1 cellular context compared by ENCODE assay signal in genomic region chr13:32430018-32430747, GRCh38.
TF ChIP-seq lines count a peak whose summit lies in the region.

No MANE protein-coding gene starts in this region.

TF ChIP-seq in HepG2, 621 proteins besides CTCF, POLR2A, EP300 and RAD21 (continued from another document):
- TF ChIP-seq, protein P1, sequence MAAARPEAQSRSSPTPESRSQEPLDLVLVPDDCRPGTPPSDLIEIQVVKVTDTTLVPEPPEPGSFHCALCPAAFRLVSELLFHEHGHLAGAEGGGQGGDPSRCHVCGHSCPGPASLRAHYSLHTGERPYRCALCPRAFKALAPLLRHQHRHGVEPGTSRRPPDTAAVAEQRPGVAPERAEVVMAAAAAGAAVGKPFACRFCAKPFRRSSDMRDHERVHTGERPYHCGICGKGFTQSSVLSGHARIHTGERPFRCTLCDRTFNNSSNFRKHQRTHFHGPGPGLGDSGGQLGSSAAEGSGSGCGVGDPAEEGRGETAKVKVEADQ (CRISPR knock-in tag; IDR thresholded peaks at IDR 0.05; ENCODE audit: borderline replicate concordance), result no peak
- TF ChIP-seq ZNF841 (CRISPR knock-in tag; IDR thresholded peaks at IDR 0.05; ENCODE audit: borderline replicate concordance), result no peak
- no peak for TF ChIP-seq RBM22 (optimal IDR thresholded peaks at IDR 0.05; ENCODE audit: low read length)
- no peak for TF ChIP-seq ZSCAN9 (CRISPR knock-in tag; IDR thresholded peaks at IDR 0.05; ENCODE audit: borderline replicate concordance)
- TF ChIP-seq ELF4 (CRISPR knock-in tag; IDR thresholded peaks at IDR 0.05; ENCODE audit: borderline replicate concordance), result no peak
- no peak for TF ChIP-seq TCF12 (IDR thresholded peaks at IDR 0.05)
- TF ChIP-seq TCF12 (CRISPR knock-in tag; IDR thresholded peaks at IDR 0.05), result no peak
- no peak for TF ChIP-seq PHF20 (CRISPR knock-in tag; IDR thresholded peaks at IDR 0.05)
- TF ChIP-seq PCBP1 (IDR thresholded peaks at IDR 0.05; ENCODE audit: borderline replicate concordance, low read depth, low read length), result no peak
- TF ChIP-seq ZNF639 (CRISPR knock-in tag; conservative IDR thresholded peaks at IDR 0.05), result no peak
- no peak for TF ChIP-seq ZNF749 (CRISPR knock-in tag; IDR thresholded peaks at IDR 0.05; ENCODE audit: borderline replicate concordance)
- TF ChIP-seq ZNF850 (CRISPR knock-in tag; conservative IDR thresholded peaks at IDR 0.05), result no peak
- TF ChIP-seq FOXC1 (CRISPR knock-in tag; IDR thresholded peaks at IDR 0.05; ENCODE audit: borderline replicate concordance), result no peak
- TF ChIP-seq HNRNPK (IDR thresholded peaks at IDR 0.05; ENCODE audit: low read depth, low read length, poor library complexity, severe bottlenecking), result no peak
- TF ChIP-seq, protein P2, sequence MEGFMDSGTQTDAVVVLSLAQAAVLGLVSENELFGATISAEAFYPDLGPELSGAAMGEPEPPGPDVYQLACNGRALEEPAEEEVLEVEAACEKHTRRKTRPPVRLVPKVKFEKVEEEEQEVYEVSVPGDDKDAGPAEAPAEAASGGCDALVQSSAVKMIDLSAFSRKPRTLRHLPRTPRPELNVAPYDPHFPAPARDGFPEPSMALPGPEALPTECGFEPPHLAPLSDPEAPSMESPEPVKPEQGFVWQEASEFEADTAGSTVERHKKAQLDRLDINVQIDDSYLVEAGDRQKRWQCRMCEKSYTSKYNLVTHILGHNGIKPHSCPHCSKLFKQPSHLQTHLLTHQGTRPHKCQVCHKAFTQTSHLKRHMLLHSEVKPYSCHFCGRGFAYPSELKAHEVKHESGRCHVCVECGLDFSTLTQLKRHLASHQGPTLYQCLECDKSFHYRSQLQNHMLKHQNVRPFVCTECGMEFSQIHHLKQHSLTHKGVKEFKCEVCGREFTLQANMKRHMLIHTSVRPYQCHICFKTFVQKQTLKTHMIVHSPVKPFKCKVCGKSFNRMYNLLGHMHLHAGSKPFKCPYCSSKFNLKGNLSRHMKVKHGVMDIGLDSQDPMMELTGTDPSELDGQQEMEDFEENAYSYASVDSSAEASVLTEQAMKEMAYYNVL (CRISPR knock-in tag; IDR thresholded peaks at IDR 0.05; ENCODE audit: borderline replicate concordance), result no peak
- no peak for TF ChIP-seq ZBTB7A (CRISPR knock-in tag; IDR thresholded peaks at IDR 0.05)
- TF ChIP-seq, protein P3, sequence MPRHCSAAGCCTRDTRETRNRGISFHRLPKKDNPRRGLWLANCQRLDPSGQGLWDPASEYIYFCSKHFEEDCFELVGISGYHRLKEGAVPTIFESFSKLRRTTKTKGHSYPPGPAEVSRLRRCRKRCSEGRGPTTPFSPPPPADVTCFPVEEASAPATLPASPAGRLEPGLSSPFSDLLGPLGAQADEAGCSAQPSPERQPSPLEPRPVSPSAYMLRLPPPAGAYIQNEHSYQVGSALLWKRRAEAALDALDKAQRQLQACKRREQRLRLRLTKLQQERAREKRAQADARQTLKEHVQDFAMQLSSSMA (CRISPR knock-in tag; IDR thresholded peaks at IDR 0.05), result no peak
- no peak for TF ChIP-seq CREB3 (CRISPR knock-in tag; IDR thresholded peaks at IDR 0.05)
